In the genomic region with DNA sequence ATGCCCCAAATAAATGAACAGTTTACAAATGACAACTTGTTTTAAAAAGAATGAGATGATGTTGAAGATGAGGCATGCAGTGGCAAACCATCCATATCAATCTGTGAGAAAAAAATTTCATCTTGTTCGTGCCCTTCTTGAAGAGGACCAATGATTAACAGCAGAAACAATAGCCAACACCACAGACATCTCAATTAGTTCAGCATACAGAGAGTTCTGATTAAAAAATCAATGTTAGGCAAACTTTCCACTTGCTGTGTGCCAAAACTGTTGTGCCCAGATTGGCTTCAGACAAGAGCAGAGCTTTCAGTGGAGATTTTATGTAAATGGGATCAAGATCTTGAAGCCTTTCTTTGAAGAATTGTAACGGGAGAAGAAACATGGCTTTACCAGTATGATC, we compare ENCODE assay signal across 19 cellular contexts.
DNase-seq lines count a peak whose midpoint lies in the region; ATAC-seq lines count a peak whose summit lies in the region.
"Had no signal": no experiment of that assay in that cellular context is flagged by ENCODE, and none has a peak within 500 bp of the region (broad histone marks: within the 10 kb centered on the region; RNA-seq: fewer than 3 reads in every experiment).

No MANE protein-coding gene starts in this region.

- no peak overlapping the region for H2BK5ac ChIP-seq in neuronal stem cell (ENCODE audit: low read length)

- DNase-seq in NCI-H446 treated with DMSO at 0.1 percent for 48 hours (lab: John Stamatoyannopoulos, UW) (peak; percentile 53), kidney tubule cell (ENCODE audit: low spot score) (peak; percentile 16), neuronal stem cell (ENCODE audit: low spot score) (no peak)
- DNase-seq: Caco-2; CD4-positive, CD25-positive, alpha-beta regulatory T cell; CD8-positive, alpha-beta T cell; DMS153; DMS79; EL; GDM1; H9 had no signal

- H3K9me3 ChIP-seq in neuronal stem cell (replicated peaks in 1 of 2; ENCODE audit: control insufficient read depth in 2 of 2, insufficient read depth in 1 of 2, low read depth in 1 of 2, low read length in 2 of 2) = no peaks in the 10 kb centered on the region
- H3K9me3 ChIP-seq: BLaER1, Caco-2 had no signal

- H3K4me1 ChIP-seq in neuronal stem cell (ENCODE audit: control insufficient read depth in 2 of 2, insufficient read depth in 1 of 2, low read depth in 1 of 2, low read length in 2 of 2) = no peaks in the 10 kb centered on the region
- H3K4me1 ChIP-seq: Caco-2 had no signal

- no peak overlapping the region for H3K9ac ChIP-seq in neuronal stem cell (ENCODE audit: low read depth, low read length, poor library complexity)
- H3K9ac ChIP-seq: BLaER1 had no signal

- H3K23ac ChIP-seq in neuronal stem cell (ENCODE audit: low read depth, low read length, poor library complexity) = no peak overlapping the region

- H2BK120ac ChIP-seq in neuronal stem cell (ENCODE audit: low read depth, low read length) = no peak overlapping the region

- no peaks in the 10 kb centered on the region for H3K27me3 ChIP-seq in neuronal stem cell (ENCODE audit: control insufficient read depth in 3 of 3, insufficient read depth in 3 of 3, low read depth in 1 of 3, low read length in 3 of 3)
- H3K27me3 ChIP-seq: BLaER1 had no signal

- H3K36me3 ChIP-seq in neuronal stem cell (replicated peaks in 1 of 2; ENCODE audit: control insufficient read depth in 2 of 2, insufficient read depth in 2 of 2, low read length in 2 of 2) = no peaks in the 10 kb centered on the region
- H3K36me3 ChIP-seq: BLaER1 had no signal

- no peaks in the 10 kb centered on the region for H3K79me1 ChIP-seq in neuronal stem cell (ENCODE audit: low read depth, low read length)

- WGBS in neuronal stem cell (ENCODE audit: extremely low coverage in 2 of 2, insufficient read length in 2 of 2, insufficient replicate concordance in 1 of 2), 2 donors = no CpG with 5 or more reads among the region's 2 CpGs

- no peak overlapping the region for H3K4me3 ChIP-seq in neuronal stem cell (ENCODE audit: low read length in 2 of 2)
- H3K4me3 ChIP-seq: BLaER1, GM12878, GM23338 had no signal

- no peak overlapping the region for H4K8ac ChIP-seq in neuronal stem cell (ENCODE audit: low read depth, low read length)

- no peak overlapping the region for H3K14ac ChIP-seq in neuronal stem cell (ENCODE audit: low read length)

- no peak for ATAC-seq in HG02973 (IDR thresholded peaks at IDR 0.05; ENCODE audit: unreplicated experiment)
- ATAC-seq in HG03457 (IDR thresholded peaks at IDR 0.05; ENCODE audit: unreplicated experiment) = no peak
- ATAC-seq in GM21381 (IDR thresholded peaks at IDR 0.05; ENCODE audit: unreplicated experiment) = no peak
- ATAC-seq: CD8-positive, alpha-beta T cell; GM12878; GM23338; HCT116 had no signal

- no peak overlapping the region for H2BK12ac ChIP-seq in neuronal stem cell (ENCODE audit: low read length)

- no peak overlapping the region for H4K91ac ChIP-seq in neuronal stem cell (ENCODE audit: low read depth, low read length, poor library complexity)

- no peak overlapping the region for H2BK15ac ChIP-seq in neuronal stem cell (ENCODE audit: low read length)

- H3K27ac ChIP-seq in neuronal stem cell (replicated peaks; ENCODE audit: low read length) = no peak overlapping the region
- H3K27ac ChIP-seq: BLaER1, C4-2B had no signal

- no peak overlapping the region for H2AK5ac ChIP-seq in neuronal stem cell (ENCODE audit: low read depth, low read length)

- H3K4me2 ChIP-seq in neuronal stem cell (ENCODE audit: insufficient read depth, low read length, poor library complexity, severe bottlenecking) = no peak overlapping the region
- H3K4me2 ChIP-seq: BLaER1, GM23338 had no signal

- H3K18ac ChIP-seq in neuronal stem cell (ENCODE audit: low read length) = no peak overlapping the region

- H2AFZ ChIP-seq in neuronal stem cell (ENCODE audit: low read length) = peak overlapping the region; percentile 26
- H2AFZ ChIP-seq: GM23338 had no signal

- no peak overlapping the region for H3K4ac ChIP-seq in neuronal stem cell (ENCODE audit: low read length)
